17 cellular contexts compared by ENCODE assay signal in genomic region chr13:43911871-43912270, GRCh38.
"Had no signal": no experiment of that assay in that cellular context is flagged by ENCODE, and none has a peak within 500 bp of the region (broad histone marks: within the 10 kb centered on the region; RNA-seq: fewer than 3 reads in every experiment).

No MANE protein-coding gene starts in this region.

- ATAC-seq: activated CD8-positive, alpha-beta T cell treated with anti-CD3 and anti-CD28 coated beads for 36 hours; activated naive CD8-positive, alpha-beta T cell treated with anti-CD3 and anti-CD28 coated beads, Interleukin-2, amount 50 U/mL, for 24 hours; effector memory CD8-positive, alpha-beta T cell; left lung; naive thymus-derived CD4-positive, alpha-beta T cell; stimulated activated memory B cell treated with anti-CD40 and anti-IgM and Interleukin-4, amounts not matched to agents 10 μg/mL and 1 μg/mL and 100 μg/mL, for 72 hours had no signal

- H3K27me3 ChIP-seq: sigmoid colon, tibial artery had no signal

- H3K27ac Mint-ChIP-seq: activated CD4-positive, alpha-beta T cell treated with anti-CD3 and anti-CD28 coated beads, Interleukin-2, amount 10 ng/mL, durations not matched to agents 24 days and 14 days; activated CD8-positive, alpha-beta T cell treated with anti-CD3 and anti-CD28 coated beads for 36 hours; activated naive CD4-positive, alpha-beta T cell treated with anti-CD3 and anti-CD28 coated beads for 36 hours; activated naive CD8-positive, alpha-beta T cell treated with anti-CD3 and anti-CD28 coated beads, Interleukin-2, amount 50 U/mL, for 24 hours; activated T-cell treated with anti-CD3 and anti-CD28 coated beads, Interleukin-2, amount 50 U/mL, for 24 hours; dendritic cell treated with granulocyte-macrophage colony-stimulating factor and Interleukin-4, amounts not matched to agents 40 ng/mL and 50 ng/mL, for 4 days; effector memory CD8-positive, alpha-beta T cell; memory B cell; naive thymus-derived CD4-positive, alpha-beta T cell; stimulated activated memory B cell treated with anti-CD40 and anti-IgM and Interleukin-4, amounts not matched to agents 10 μg/mL and 1 μg/mL and 100 μg/mL, for 72 hours had no signal

- H3K36me3 ChIP-seq: left lung, sigmoid colon, tibial artery had no signal

- H3K4me3 Mint-ChIP-seq: activated CD4-positive, alpha-beta T cell treated with anti-CD3 and anti-CD28 coated beads, Interleukin-2, amount 10 ng/mL, durations not matched to agents 24 days and 14 days; activated CD8-positive, alpha-beta T cell treated with anti-CD3 and anti-CD28 coated beads for 36 hours; activated naive CD4-positive, alpha-beta T cell treated with anti-CD3 and anti-CD28 coated beads for 36 hours; activated naive CD8-positive, alpha-beta T cell treated with anti-CD3 and anti-CD28 coated beads, Interleukin-2, amount 50 U/mL, for 24 hours; activated T-cell treated with anti-CD3 and anti-CD28 coated beads, Interleukin-2, amount 50 U/mL, for 24 hours; dendritic cell treated with granulocyte-macrophage colony-stimulating factor and Interleukin-4, amounts not matched to agents 40 ng/mL and 50 ng/mL, for 4 days; effector memory CD8-positive, alpha-beta T cell; memory B cell; naive thymus-derived CD4-positive, alpha-beta T cell; stimulated activated memory B cell treated with anti-CD40 and anti-IgM and Interleukin-4, amounts not matched to agents 10 μg/mL and 1 μg/mL and 100 μg/mL, for 72 hours had no signal

- H3K27ac ChIP-seq: left lung, sigmoid colon, tibial artery had no signal

- H3K9me3 Mint-ChIP-seq: activated CD4-positive, alpha-beta T cell treated with anti-CD3 and anti-CD28 coated beads, Interleukin-2, amount 10 ng/mL, durations not matched to agents 24 days and 14 days; activated CD8-positive, alpha-beta T cell treated with anti-CD3 and anti-CD28 coated beads for 36 hours; activated naive CD4-positive, alpha-beta T cell treated with anti-CD3 and anti-CD28 coated beads for 36 hours; activated naive CD8-positive, alpha-beta T cell treated with anti-CD3 and anti-CD28 coated beads, Interleukin-2, amount 50 U/mL, for 24 hours; activated T-cell treated with anti-CD3 and anti-CD28 coated beads, Interleukin-2, amount 50 U/mL, for 24 hours; dendritic cell treated with granulocyte-macrophage colony-stimulating factor and Interleukin-4, amounts not matched to agents 40 ng/mL and 50 ng/mL, for 4 days; effector memory CD8-positive, alpha-beta T cell; memory B cell; naive thymus-derived CD4-positive, alpha-beta T cell; stimulated activated memory B cell treated with anti-CD40 and anti-IgM and Interleukin-4, amounts not matched to agents 10 μg/mL and 1 μg/mL and 100 μg/mL, for 72 hours had no signal

- H3K4me3 ChIP-seq: left lung, sigmoid colon, tibial artery had no signal

- H3K4me1 Mint-ChIP-seq: activated CD4-positive, alpha-beta T cell treated with anti-CD3 and anti-CD28 coated beads, Interleukin-2, amount 10 ng/mL, durations not matched to agents 24 days and 14 days; memory B cell; stimulated activated memory B cell treated with anti-CD40 and anti-IgM and Interleukin-4, amounts not matched to agents 10 μg/mL and 1 μg/mL and 100 μg/mL, for 72 hours had no signal

- H3K9me3 ChIP-seq: left lung, sigmoid colon, tibial artery had no signal

- H3K36me3 Mint-ChIP-seq: memory B cell; naive thymus-derived CD4-positive, alpha-beta T cell; stimulated activated memory B cell treated with anti-CD40 and anti-IgM and Interleukin-4, amounts not matched to agents 10 μg/mL and 1 μg/mL and 100 μg/mL, for 72 hours had no signal

- DNase-seq: activated CD4-positive, alpha-beta T cell treated with anti-CD3 and anti-CD28 coated beads, Interleukin-2, amount 10 ng/mL, durations not matched to agents 24 days and 14 days; activated CD8-positive, alpha-beta T cell treated with anti-CD3 and anti-CD28 coated beads for 36 hours; activated naive CD4-positive, alpha-beta T cell treated with anti-CD3 and anti-CD28 coated beads for 36 hours; activated naive CD8-positive, alpha-beta T cell treated with anti-CD3 and anti-CD28 coated beads, Interleukin-2, amount 50 U/mL, for 24 hours; activated T-cell treated with anti-CD3 and anti-CD28 coated beads, Interleukin-2, amount 50 U/mL, for 24 hours; aorta; effector memory CD8-positive, alpha-beta T cell; kidney; left lung; naive thymus-derived CD4-positive, alpha-beta T cell; sigmoid colon; stimulated activated CD4-positive, alpha-beta T cell treated with anti-CD3 and anti-CD28 coated beads, Interleukin-4, amount 100 ng/mL, for 4 hours; T1000; tibial artery had no signal
